1 cellular context compared by ENCODE assay signal in the genomic region with DNA sequence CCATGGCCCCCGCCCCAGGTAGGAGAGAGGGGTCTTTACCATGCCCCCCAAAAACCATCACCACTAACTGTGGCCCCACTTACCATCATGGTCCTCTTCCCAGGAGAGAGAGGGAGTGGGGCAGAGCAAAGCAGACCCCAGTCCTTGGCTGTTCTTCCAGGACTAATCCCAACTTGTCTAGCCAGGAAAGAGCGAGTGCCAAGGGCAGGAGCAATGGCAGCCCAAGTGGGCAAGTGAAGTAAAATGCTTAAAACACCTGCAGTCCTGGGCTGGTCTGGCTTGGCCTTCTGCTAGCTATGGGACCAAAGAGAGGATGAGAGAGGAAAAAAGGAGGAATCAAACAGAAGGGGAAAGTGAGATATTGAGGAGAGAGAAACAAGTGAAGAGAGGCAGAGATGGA.
TF ChIP-seq lines count a peak whose summit lies in the region.

No MANE protein-coding gene starts in this region.

TF ChIP-seq in HEK293, 187 proteins besides CTCF, POLR2A, EP300 and RAD21 (continued from another document):
- TF ChIP-seq, protein P1, sequence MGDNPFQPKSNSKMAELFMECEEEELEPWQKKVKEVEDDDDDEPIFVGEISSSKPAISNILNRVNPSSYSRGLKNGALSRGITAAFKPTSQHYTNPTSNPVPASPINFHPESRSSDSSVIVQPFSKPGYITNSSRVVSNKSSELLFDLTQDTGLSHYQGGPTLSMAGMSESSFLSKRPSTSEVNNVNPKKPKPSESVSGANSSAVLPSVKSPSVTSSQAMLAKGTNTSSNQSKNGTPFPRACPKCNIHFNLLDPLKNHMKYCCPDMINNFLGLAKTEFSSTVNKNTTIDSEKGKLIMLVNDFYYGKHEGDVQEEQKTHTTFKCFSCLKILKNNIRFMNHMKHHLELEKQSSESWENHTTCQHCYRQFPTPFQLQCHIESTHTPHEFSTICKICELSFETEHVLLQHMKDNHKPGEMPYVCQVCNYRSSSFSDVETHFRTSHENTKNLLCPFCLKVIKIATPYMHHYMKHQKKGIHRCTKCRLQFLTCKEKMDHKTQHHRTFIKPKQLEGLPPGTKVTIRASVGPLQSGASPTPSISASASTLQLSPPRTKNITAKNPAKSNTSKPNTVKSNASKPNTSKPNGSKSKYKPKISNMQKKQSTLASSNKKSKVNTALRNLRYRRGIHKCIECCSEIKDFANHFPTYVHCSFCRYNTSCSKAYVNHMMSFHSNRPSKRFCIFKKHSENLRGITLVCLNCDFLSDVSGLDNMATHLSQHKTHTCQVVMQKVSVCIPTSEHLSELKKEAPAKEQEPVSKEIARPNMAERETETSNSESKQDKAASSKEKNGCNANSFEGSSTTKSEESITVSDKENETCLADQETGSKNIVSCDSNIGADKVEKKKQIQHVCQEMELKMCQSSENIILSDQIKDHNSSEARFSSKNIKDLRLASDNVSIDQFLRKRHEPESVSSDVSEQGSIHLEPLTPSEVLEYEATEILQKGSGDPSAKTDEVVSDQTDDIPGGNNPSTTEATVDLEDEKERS (tag by site-specific recombination; IDR thresholded peaks at IDR 0.05), result peak; percentile 87
- TF ChIP-seq, protein P2, sequence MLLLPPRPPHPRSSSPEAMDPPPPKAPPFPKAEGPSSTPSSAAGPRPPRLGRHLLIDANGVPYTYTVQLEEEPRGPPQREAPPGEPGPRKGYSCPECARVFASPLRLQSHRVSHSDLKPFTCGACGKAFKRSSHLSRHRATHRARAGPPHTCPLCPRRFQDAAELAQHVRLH (tag by site-specific recombination; IDR thresholded peaks at IDR 0.05), result peak; percentile 82
- TF ChIP-seq ZNF366 (tag by site-specific recombination; conservative IDR thresholded peaks at IDR 0.05), result peak; percentile 45; the same call in 1 of the 2 replicates
